21 cellular contexts compared by ENCODE assay signal in the genomic region with DNA sequence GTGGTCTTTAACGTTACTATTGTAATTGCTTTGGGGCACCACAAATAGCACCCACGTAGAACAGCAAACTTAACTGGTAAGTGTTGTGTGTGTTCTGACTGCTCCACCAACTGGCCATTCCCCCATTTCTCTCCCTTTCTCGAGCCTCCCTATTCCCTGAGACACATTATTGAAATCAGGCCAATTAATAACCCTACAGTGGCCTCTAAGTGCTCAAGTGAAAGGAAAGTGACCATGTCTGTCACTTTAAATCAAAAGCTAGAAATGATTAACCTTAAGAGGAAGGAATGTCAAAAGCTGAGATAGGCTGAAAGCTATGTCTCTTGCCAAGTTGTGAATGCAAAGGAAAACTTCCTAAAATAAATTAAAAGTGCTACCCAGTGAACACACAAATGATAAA. TPM values are rescaled to one million over a fixed set of nuclear protein-coding genes. Genes with fewer than 3 reads are reported as not detected.
DNase-seq lines count a peak whose midpoint lies in the region; ATAC-seq, FAIRE-seq and TF ChIP-seq lines count a peak whose summit lies in the region.
"Had no signal": no experiment of that assay in that cellular context is flagged by ENCODE, and none has a peak within 500 bp of the region (broad histone marks: within the 10 kb centered on the region; RNA-seq: fewer than 3 reads in every experiment).

No MANE protein-coding gene starts in this region.

- no peak overlapping the region for H3K9ac ChIP-seq in endodermal cell (ENCODE audit: extremely low read depth, low read length, poor library complexity, severe bottlenecking)

- H3K4me1 Mint-ChIP-seq in endodermal cell = peaks cover 12% of the 10 kb centered on the region
- H3K4me1 Mint-ChIP-seq in chondrocyte (ENCODE audit: low read depth) = peaks cover 18% of the 10 kb centered on the region

- intact Hi-C loops in left lung (cut with DNase I) (no loop called here), stomach (cut with DNase I; ENCODE audit: low total_unique reads) (no loop called here)

- no peaks in the 10 kb centered on the region for H3K4me1 ChIP-seq in endodermal cell (ENCODE audit: control insufficient read depth, insufficient read depth, low read length)
- H3K4me1 ChIP-seq in left lung = peaks cover 14 to 31% of the 10 kb centered on the region in 2 donors
- peaks cover 24 to 83% (median 57%) of the 10 kb centered on the region in 4 donors for H3K4me1 ChIP-seq in stomach

- H3K27ac Mint-ChIP-seq in endodermal cell = peak overlapping the region; percentile 23
- H3K27ac Mint-ChIP-seq in chondrocyte (ENCODE audit: unreplicated experiment) = no peak overlapping the region
- H3K27ac Mint-ChIP-seq: activated CD4-positive, alpha-beta T cell treated with anti-CD3 and anti-CD28 coated beads for 36 hours; activated CD8-positive, alpha-beta memory T cell treated with anti-CD3 and anti-CD28 coated beads, Interleukin-2, amount 10 ng/mL, durations not matched to agents 7 days and 5 days; CD8-positive, alpha-beta memory T cell; naive B cell had no signal

- H3K36me3 ChIP-seq in endodermal cell (ENCODE audit: control insufficient read depth, insufficient read depth, low read length) = no peaks in the 10 kb centered on the region
- H3K36me3 ChIP-seq in left lung = no peaks in the 10 kb centered on the region
- H3K36me3 ChIP-seq in stomach = no peaks in the 10 kb centered on the region

- TF ChIP-seq CTCF in endodermal cell (conservative IDR thresholded peaks at IDR 0.05) (no peak), left lung (IDR thresholded peaks at IDR 0.05) (no peak), stomach (IDR thresholded peaks at IDR 0.05) (no peak), chondrocyte (IDR thresholded peaks at IDR 0.05) (no peak)

- 82% methylated on average over 3 of the region's 3 CpGs; no CpG with 5 or more reads in 1 of the 2 experiments for WGBS in endodermal cell (ENCODE audit: insufficient coverage in 1 of 2, insufficient read length in 1 of 2), 2 experiments
- 12 to 32% (median 27%) methylated on average over 3 of the region's 3 CpGs for WGBS in stomach, 5 donors

- H3K27ac ChIP-seq in endodermal cell (ENCODE audit: low read depth, low read length) = no peak overlapping the region
- H3K27ac ChIP-seq in left lung = peak overlapping the region; percentile 38 to 45
- peak overlapping the region; percentile 56 to 81 (median 73) for H3K27ac ChIP-seq in stomach
- H3K27ac ChIP-seq: epithelial cell of prostate, RWPE1 had no signal

- H3K27me3 ChIP-seq in endodermal cell (ENCODE audit: control insufficient read depth, insufficient read depth, low read length, poor library complexity, severe bottlenecking) (no peaks in the 10 kb centered on the region), left lung (peaks cover 0 to 15% of the 10 kb centered on the region in 2 donors), stomach (no peaks in the 10 kb centered on the region)

- H3K36me3 Mint-ChIP-seq in endodermal cell (ENCODE audit: low read depth) (no peaks in the 10 kb centered on the region), chondrocyte (ENCODE audit: low read depth) (no peaks in the 10 kb centered on the region)
- H3K36me3 Mint-ChIP-seq: activated CD8-positive, alpha-beta memory T cell treated with anti-CD3 and anti-CD28 coated beads, Interleukin-2, amount 10 ng/mL, durations not matched to agents 7 days and 5 days; naive B cell had no signal

- no peak for TF ChIP-seq POLR2A in stomach (IDR thresholded peaks at IDR 0.05)

- peak; percentile 21 for FAIRE-seq in GM19239 (lab: Jason Lieb, UNC)
- FAIRE-seq: K562 had no signal

- H3K9me3 ChIP-seq in endodermal cell (ENCODE audit: control insufficient read depth, low read length) (no peaks in the 10 kb centered on the region), left lung (no peaks in the 10 kb centered on the region), stomach (no peaks in the 10 kb centered on the region)

- H3K4me3 ChIP-seq in endodermal cell (ENCODE audit: low read length) (peak overlapping the region; percentile 45), left lung (no peak overlapping the region), stomach (no peak overlapping the region)
- H3K4me3 ChIP-seq: K562 had no signal

- ATAC-seq in left lung = peak; percentile 80
- no peak for ATAC-seq in HG03045 (IDR thresholded peaks at IDR 0.05; ENCODE audit: unreplicated experiment)
- ATAC-seq: activated CD4-positive, alpha-beta T cell treated with anti-CD3 and anti-CD28 coated beads for 36 hours; activated CD8-positive, alpha-beta memory T cell treated with anti-CD3 and anti-CD28 coated beads, Interleukin-2, amount 10 ng/mL, durations not matched to agents 7 days and 5 days; K562 had no signal

- DNase-seq in GM19239 (ENCODE audit: insufficient read length, low spot score) = no peak
- DNase-seq in endodermal cell = no peak
- no peak for DNase-seq in left lung
- no peak for DNase-seq in stomach
- DNase-seq in NCI-H2196 (lab: John Stamatoyannopoulos, UW; ENCODE audit: unreplicated experiment) = no peak
- no peak for DNase-seq in NCI-H187 treated with DMSO at 0.1 percent for 48 hours (lab: John Stamatoyannopoulos, UW)
- no peak for DNase-seq in chondrocyte (ENCODE audit: low spot score)
- DNase-seq: activated CD4-positive, alpha-beta T cell treated with anti-CD3 and anti-CD28 coated beads for 36 hours; activated CD8-positive, alpha-beta memory T cell treated with anti-CD3 and anti-CD28 coated beads, Interleukin-2, amount 10 ng/mL, durations not matched to agents 7 days and 5 days; CD8-positive, alpha-beta memory T cell; dermis blood vessel endothelial cell; foreskin melanocyte; naive B cell; NCI-H2029; NK-92 treated with Interleukin-12 subunit alpha and Interleukin-12 subunit beta, amount 100 ng/mL, for 24 hours; stimulated activated CD4-positive, alpha-beta T cell treated with anti-CD3 and anti-CD28 coated beads, Interleukin-4, amount 100 ng/mL, for 24 hours; SW 1271 had no signal

- TF ChIP-seq EP300 in stomach (IDR thresholded peaks at IDR 0.05) = no peak

- H3K9me3 Mint-ChIP-seq in endodermal cell (no peaks in the 10 kb centered on the region), chondrocyte (ENCODE audit: low read depth) (no peaks in the 10 kb centered on the region)
- H3K9me3 Mint-ChIP-seq: CD8-positive, alpha-beta memory T cell; naive B cell had no signal

- H3K4me3 Mint-ChIP-seq in endodermal cell (no peak overlapping the region), chondrocyte (ENCODE audit: unreplicated experiment) (no peak overlapping the region)
- H3K4me3 Mint-ChIP-seq: activated CD4-positive, alpha-beta T cell treated with anti-CD3 and anti-CD28 coated beads for 36 hours; activated CD8-positive, alpha-beta memory T cell treated with anti-CD3 and anti-CD28 coated beads, Interleukin-2, amount 10 ng/mL, durations not matched to agents 7 days and 5 days; CD8-positive, alpha-beta memory T cell; naive B cell had no signal

- H3K27me3 Mint-ChIP-seq in endodermal cell (ENCODE audit: insufficient read depth) = no peaks in the 10 kb centered on the region
- no peaks in the 10 kb centered on the region for H3K27me3 Mint-ChIP-seq in chondrocyte (ENCODE audit: low read depth)
- H3K27me3 Mint-ChIP-seq: activated CD4-positive, alpha-beta T cell treated with anti-CD3 and anti-CD28 coated beads for 36 hours; activated CD8-positive, alpha-beta memory T cell treated with anti-CD3 and anti-CD28 coated beads, Interleukin-2, amount 10 ng/mL, durations not matched to agents 7 days and 5 days; CD8-positive, alpha-beta memory T cell had no signal

RNA-seq across cellular contexts. Expression of a gene that starts 22.3 kb away (rescaled TPM):
- total RNA-seq in endodermal cell = 10 to 100 TPM; 15.6 to 17.5 TPM
- 3.3 TPM for polyA plus RNA-seq in endodermal cell (2013, experiment 1 of 2)
- polyA plus RNA-seq in endodermal cell (2013, experiment 2 of 2) = 4.4 TPM
- 10 to 100 TPM; 48.0 to 57.8 TPM for total RNA-seq in left lung
- total RNA-seq in stomach = 10 to 100 TPM; 16.7 to 84.0 (median 28.1) TPM
- 10 to 100 TPM; 10.8 to 15.5 (median 12.7) TPM for polyA plus RNA-seq in stomach
- 6.6 to 10.1 TPM (median 9.1 TPM) in 3 replicates for total RNA-seq in chondrocyte
